Comparison of ENCODE assay signal across 8 cellular contexts in genomic region chrX:8783100-8784098, GRCh38. TPM values are rescaled to one million over a fixed set of nuclear protein-coding genes. Genes with fewer than 3 reads are reported as not detected.
DNase-seq lines count a peak whose midpoint lies in the region; ATAC-seq and TF ChIP-seq lines count a peak whose summit lies in the region.

No MANE protein-coding gene starts in this region.

- DNase-seq in GM12865 (ENCODE audit: low read depth), result peak; percentile 42
- DNase-seq in activated T-cell treated with anti-CD3 and anti-CD28 coated beads for 24 hours (ENCODE audit: low read depth), result peak; percentile 4
- peak; percentile 1 for DNase-seq in fibroblast of the aortic adventitia (ENCODE audit: low read depth)
- peak; percentile 21 to 29 for DNase-seq in stimulated activated CD4-positive, alpha-beta T cell treated with anti-CD3 and anti-CD28 coated beads, Interleukin-2, amount 100 ng/mL, for 48 hours
- DNase-seq in GM03348 (ENCODE audit: low spot score), result no peak

- ATAC-seq in HG03520 (IDR thresholded peaks at IDR 0.05; ENCODE audit: unreplicated experiment), result peak; percentile 80
- ATAC-seq in HG02981 (IDR thresholded peaks at IDR 0.05; ENCODE audit: unreplicated experiment), result no peak
- ATAC-seq in HG03442 (IDR thresholded peaks at IDR 0.05; ENCODE audit: unreplicated experiment), result no peak

- H3K4me3 ChIP-seq in GM12865 (ENCODE audit: low read depth, low read length) (no peak overlapping the region), fibroblast of the aortic adventitia (ENCODE audit: low read depth, low read length) (no peak overlapping the region)

- TF ChIP-seq CTCF in GM12865 (IDR thresholded peaks at IDR 0.05; ENCODE audit: insufficient read depth, low read depth, low read length, missing control alignments) (peak; percentile 43), fibroblast of the aortic adventitia (IDR thresholded peaks at IDR 0.05; ENCODE audit: insufficient read depth, low read length) (peak; percentile 23)

RNA-seq across cellular contexts. Expression of gene FAM9A, which starts 17.8 kb away (rescaled TPM):
- total RNA-seq in fibroblast of the aortic adventitia (ENCODE audit: low replicate concordance), result not detected in 2 replicates

RNA-seq across cellular contexts. Expression of gene ANOS1, which starts 51.5 kb away (rescaled TPM):
- total RNA-seq in fibroblast of the aortic adventitia (ENCODE audit: low replicate concordance), result 4.9 and 7.5 TPM in 2 replicates
